Comparison of ENCODE assay signal across 16 cellular contexts in genomic region chr5:81397169-81397568, GRCh38. TPM values are rescaled to one million over a fixed set of nuclear protein-coding genes. Genes with fewer than 3 reads are reported as not detected.
DNase-seq lines count a peak whose midpoint lies in the region; ATAC-seq and FAIRE-seq lines count a peak whose summit lies in the region.
"Had no signal": no experiment of that assay in that cellular context is flagged by ENCODE, and none has a peak within 500 bp of the region (broad histone marks: within the 10 kb centered on the region; RNA-seq: fewer than 3 reads in every experiment).

No MANE protein-coding gene starts in this region.

- H3K4me3 Mint-ChIP-seq in activated T-helper 17 cell treated with anti-CD3 and anti-CD28 coated beads, Interleukin-2, amount 50 U/mL, for 72 hours = no peak overlapping the region
- H3K4me3 Mint-ChIP-seq: activated CD8-positive, alpha-beta T cell treated with anti-CD3 and anti-CD28 coated beads for 36 hours; B cell; central memory CD8-positive, alpha-beta T cell; stimulated activated memory B cell treated with anti-CD40 and anti-IgM and Interleukin-4, amounts not matched to agents 10 μg/mL and 1 μg/mL and 100 μg/mL, for 72 hours; T-helper 2 cell treated with Interferon-gamma antibody and Interleukin-4, amounts not matched to agents 5 μg/mL and 100 μg/mL, for 36 hours had no signal

- peaks cover 6% of the 10 kb centered on the region for H3K4me1 ChIP-seq in adipocyte (ENCODE audit: control insufficient read depth, insufficient read depth, low read length)

- peak; percentile 54 for DNase-seq in AG08395 (ENCODE audit: low spot score)
- peak; percentile 31 for DNase-seq in H4 (ENCODE audit: low spot score)
- peak; percentile 30 for DNase-seq in adipocyte (ENCODE audit: low read depth)
- DNase-seq in left cardiac atrium = peak; percentile 35
- DNase-seq in urothelium cell line (ENCODE audit: low spot score) = no peak
- DNase-seq in stimulated activated CD4-positive, alpha-beta T cell treated with anti-CD3 and anti-CD28 coated beads, Interleukin-2, amount 100 ng/mL, for 48 hours = no peak
- DNase-seq: activated CD8-positive, alpha-beta T cell treated with anti-CD3 and anti-CD28 coated beads for 36 hours; activated gamma-delta T cell treated with Interleukin-2 at 50 U/mL for 16 hours; psoas muscle; stimulated activated CD4-positive, alpha-beta T cell treated with anti-CD3 and anti-CD28 coated beads, Interleukin-4, amount 100 ng/mL, for 24 hours had no signal

- H3K9me3 ChIP-seq in adipocyte (ENCODE audit: control insufficient read depth, low read length) = peaks cover 5% of the 10 kb centered on the region
- H3K9me3 ChIP-seq: psoas muscle had no signal

- no peak overlapping the region for H3K27ac Mint-ChIP-seq in activated T-helper 17 cell treated with anti-CD3 and anti-CD28 coated beads, Interleukin-2, amount 50 U/mL, for 72 hours
- H3K27ac Mint-ChIP-seq: activated CD8-positive, alpha-beta T cell treated with anti-CD3 and anti-CD28 coated beads for 36 hours; B cell; stimulated activated memory B cell treated with anti-CD40 and anti-IgM and Interleukin-4, amounts not matched to agents 10 μg/mL and 1 μg/mL and 100 μg/mL, for 72 hours; T-helper 2 cell treated with Interferon-gamma antibody and Interleukin-4, amounts not matched to agents 5 μg/mL and 100 μg/mL, for 36 hours had no signal

- H3K9me3 Mint-ChIP-seq in activated T-helper 17 cell treated with anti-CD3 and anti-CD28 coated beads, Interleukin-2, amount 50 U/mL, for 72 hours = no peaks in the 10 kb centered on the region
- H3K9me3 Mint-ChIP-seq: central memory CD8-positive, alpha-beta T cell had no signal

- H3K36me3 Mint-ChIP-seq in activated T-helper 17 cell treated with anti-CD3 and anti-CD28 coated beads, Interleukin-2, amount 50 U/mL, for 72 hours (ENCODE audit: low read depth) = no peaks in the 10 kb centered on the region
- H3K36me3 Mint-ChIP-seq: stimulated activated memory B cell treated with anti-CD40 and anti-IgM and Interleukin-4, amounts not matched to agents 10 μg/mL and 1 μg/mL and 100 μg/mL, for 72 hours had no signal

- no peak overlapping the region for H3K4me3 ChIP-seq in adipocyte (ENCODE audit: low read length)
- H3K4me3 ChIP-seq: psoas muscle had no signal

- peak in 1 of 2 donors; percentile 53 for ATAC-seq in left cardiac atrium
- ATAC-seq in activated T-helper 17 cell treated with anti-CD3 and anti-CD28 coated beads, Interleukin-2, amount 50 U/mL, for 72 hours (replicated peaks) = no peak
- no peak for ATAC-seq in HG02642 (IDR thresholded peaks at IDR 0.05; ENCODE audit: poor library complexity, unreplicated experiment)
- ATAC-seq: activated CD8-positive, alpha-beta T cell treated with anti-CD3 and anti-CD28 coated beads for 36 hours; stimulated activated memory B cell treated with anti-CD40 and anti-IgM and Interleukin-4, amounts not matched to agents 10 μg/mL and 1 μg/mL and 100 μg/mL, for 72 hours had no signal

- no peak overlapping the region for H3K9ac ChIP-seq in adipocyte (ENCODE audit: low read length)

- peaks cover 38% of the 10 kb centered on the region for H3K27me3 Mint-ChIP-seq in activated T-helper 17 cell treated with anti-CD3 and anti-CD28 coated beads, Interleukin-2, amount 50 U/mL, for 72 hours

- no peaks in the 10 kb centered on the region for H3K27me3 ChIP-seq in adipocyte (replicated peaks; ENCODE audit: control insufficient read depth, insufficient read depth, low read length)

- intact Hi-C loops in left cardiac atrium (cut with DNase I) = no loop called here

- no peaks in the 10 kb centered on the region for H3K36me3 ChIP-seq in adipocyte (ENCODE audit: control insufficient read depth, insufficient read depth, low read length, severe bottlenecking)

- no peak for FAIRE-seq in urothelium cell line (lab: Jason Lieb, UNC)

- H3K4me1 Mint-ChIP-seq in activated T-helper 17 cell treated with anti-CD3 and anti-CD28 coated beads, Interleukin-2, amount 50 U/mL, for 72 hours = no peaks in the 10 kb centered on the region
- H3K4me1 Mint-ChIP-seq: central memory CD8-positive, alpha-beta T cell; stimulated activated memory B cell treated with anti-CD40 and anti-IgM and Interleukin-4, amounts not matched to agents 10 μg/mL and 1 μg/mL and 100 μg/mL, for 72 hours had no signal

RNA-seq across cellular contexts. Expression of gene ACOT12, which starts 3.2 kb away (rescaled TPM):
- not detected in 2 replicates for total RNA-seq in H4 (2014; rRNA removed; shearing (Covaris generic))
- not detected for total RNA-seq in left cardiac atrium
- not detected for total RNA-seq in activated T-helper 17 cell treated with anti-CD3 and anti-CD28 coated beads, Interleukin-2, amount 50 U/mL, for 72 hours
- total RNA-seq: activated CD8-positive, alpha-beta T cell treated with anti-CD3 and anti-CD28 coated beads for 36 hours; B cell; psoas muscle had no signal

Comparison
In these comparisons a context has a peak if more than half of its experiments do, and no peak if none do; other contexts are left out.
1. DNase-seq: peak in AG08395 (single experiment), H4 (single experiment), adipocyte (single experiment) and left cardiac atrium (single experiment); none in urothelium cell line (single experiment) and stimulated activated CD4-positive, alpha-beta T cell treated with anti-CD3 and anti-CD28 coated beads, Interleukin-2, amount 100 ng/mL, for 48 hours (0 of 2).